17 cellular contexts compared by ENCODE assay signal in genomic region chr6:15945593-15946159, GRCh38.
DNase-seq lines count a peak whose midpoint lies in the region; ATAC-seq, FAIRE-seq and TF ChIP-seq lines count a peak whose summit lies in the region.
"Had no signal": no experiment of that assay in that cellular context is flagged by ENCODE, and none has a peak within 500 bp of the region (broad histone marks: within the 10 kb centered on the region; RNA-seq: fewer than 3 reads in every experiment).

No MANE protein-coding gene starts in this region.

- ATAC-seq in PC-3, result peak; percentile 52
- ATAC-seq: stimulated activated naive B cell treated with anti-CD40 and anti-IgM and Interleukin-4, amounts not matched to agents 10 μg/mL and 1 μg/mL and 100 μg/mL, for 72 hours; WTC11 had no signal

- H3K79me1 ChIP-seq in mesenchymal stem cell (replicated peaks; ENCODE audit: low read length, poor library complexity, severe bottlenecking), result no peaks in the 10 kb centered on the region

- H3K9me2 ChIP-seq in PC-3 (replicated peaks; ENCODE audit: low read length), result no peaks in the 10 kb centered on the region

- DNase-seq in NCI-H2196 (lab: John Stamatoyannopoulos, UW; ENCODE audit: unreplicated experiment) (peak; percentile 12), NCI-H2196 treated with DMSO at 0.1 percent for 48 hours (lab: John Stamatoyannopoulos, UW; ENCODE audit: unreplicated experiment) (no peak), PC-3 (peak; percentile 86), bronchial epithelial cell (ENCODE audit: low read depth) (peak; percentile 83), mesenchymal stem cell (peak; percentile 35), mucosa of gallbladder (ENCODE audit: low spot score) (no peak)
- no peak for DNase-seq in stimulated activated CD4-positive, alpha-beta T cell treated with anti-CD3 and anti-CD28 coated beads, Interleukin-2, amount 100 ng/mL, for 24 hours
- DNase-seq in stimulated activated CD4-positive, alpha-beta T cell treated with anti-CD3 and anti-CD28 coated beads, Interleukin-15, amount 100 ng/mL, for 24 hours, result no peak
- DNase-seq: activated effector memory CD4-positive, alpha-beta T cell treated with Interleukin-2 at 50 U/mL for 16 hours; anterior cingulate cortex; CD4-positive, alpha-beta memory T cell; PC-9; stimulated activated naive B cell treated with anti-CD40 and anti-IgM and Interleukin-4, amounts not matched to agents 10 μg/mL and 1 μg/mL and 100 μg/mL, for 72 hours; upper lobe of left lung had no signal

- H3K36me3 ChIP-seq in PC-3 (ENCODE audit: low read depth, low read length) (no peaks in the 10 kb centered on the region), bronchial epithelial cell (ENCODE audit: control insufficient read depth, insufficient read depth, low read length) (no peaks in the 10 kb centered on the region), mesenchymal stem cell (ENCODE audit: control insufficient read depth in 1 of 2, insufficient read depth in 2 of 2, low read depth in 1 of 2, low read length in 2 of 2) (no peaks in the 10 kb centered on the region)
- H3K36me3 ChIP-seq: upper lobe of left lung had no signal

- no peak overlapping the region for H4K91ac ChIP-seq in mesenchymal stem cell (ENCODE audit: low read length)

- H3K4me3 ChIP-seq in PC-3 (ENCODE audit: low read length), result no peak overlapping the region
- H3K4me3 ChIP-seq in bronchial epithelial cell (ENCODE audit: low read depth, low read length), result no peak overlapping the region
- no peak overlapping the region for H3K4me3 ChIP-seq in mesenchymal stem cell (ENCODE audit: insufficient read depth in 1 of 2, low read depth in 1 of 2, low read length in 2 of 2)
- H3K4me3 ChIP-seq: PC-9, upper lobe of left lung had no signal

- H2BK5ac ChIP-seq in mesenchymal stem cell (ENCODE audit: low read depth, low read length, poor library complexity, severe bottlenecking), result no peak overlapping the region

- no peaks in the 10 kb centered on the region for H3K27me3 ChIP-seq in PC-3 (ENCODE audit: low read length)
- H3K27me3 ChIP-seq in bronchial epithelial cell (ENCODE audit: control insufficient read depth, insufficient read depth, low read length), result no peaks in the 10 kb centered on the region
- peaks cover 0 to 8% of the 10 kb centered on the region in 2 experiments for H3K27me3 ChIP-seq in mesenchymal stem cell (ENCODE audit: control insufficient read depth in 1 of 2, insufficient read depth in 1 of 2, low read length in 2 of 2)
- H3K27me3 ChIP-seq: upper lobe of left lung had no signal

- peak overlapping the region; percentile 31 for H4K8ac ChIP-seq in mesenchymal stem cell (ENCODE audit: low read length)

- H2BK120ac ChIP-seq in mesenchymal stem cell (ENCODE audit: low read depth, low read length), result no peak overlapping the region

- H3K4ac ChIP-seq in mesenchymal stem cell (ENCODE audit: low read depth in 1 of 2, low read length in 2 of 2), result no peak overlapping the region

- no peak overlapping the region for H2BK15ac ChIP-seq in mesenchymal stem cell (ENCODE audit: low read depth, poor library complexity, severe bottlenecking)

- intact Hi-C loops in PC-3 (cut with micrococcal nuclease), result no loop called here

- H3K9me3 ChIP-seq in PC-3 (ENCODE audit: low read length) (no peaks in the 10 kb centered on the region), mesenchymal stem cell (ENCODE audit: control insufficient read depth, low read length) (no peaks in the 10 kb centered on the region)
- H3K9me3 ChIP-seq: upper lobe of left lung had no signal

- no peak overlapping the region for H3K14ac ChIP-seq in mesenchymal stem cell (ENCODE audit: low read length in 2 of 2)

- peak overlapping the region; percentile 42 for H3K27ac ChIP-seq in PC-3 (ENCODE audit: low read length)
- H3K27ac ChIP-seq in mesenchymal stem cell (ENCODE audit: low read length, poor library complexity, severe bottlenecking), result no peak overlapping the region
- H3K27ac ChIP-seq: PC-9, upper lobe of left lung had no signal

- H3K9ac ChIP-seq in PC-3 (ENCODE audit: low read length) (no peak overlapping the region), mesenchymal stem cell (ENCODE audit: low read length) (no peak overlapping the region)

- peaks cover 40% of the 10 kb centered on the region for H3K4me1 ChIP-seq in PC-3 (ENCODE audit: insufficient read depth, low read length)
- peaks cover 5% of the 10 kb centered on the region for H3K4me1 ChIP-seq in mesenchymal stem cell (ENCODE audit: control insufficient read depth, insufficient read depth, low read depth, low read length)

- H4K20me1 ChIP-seq in PC-3 (ENCODE audit: low read length), result no peaks in the 10 kb centered on the region

- peak overlapping the region in 1 of 2 experiments; percentile 73 for H2BK12ac ChIP-seq in mesenchymal stem cell (ENCODE audit: low read length in 2 of 2)

- POLR2A ChIA-PET in PC-3 (lab: Charles Lee; ENCODE audit: unreplicated experiment), result no interaction called here

- no peak for TF ChIP-seq CTCF in PC-3 (conservative IDR thresholded peaks at IDR 0.05; ENCODE audit: low read depth, low read length)
- no peak for TF ChIP-seq CTCF in bronchial epithelial cell (IDR thresholded peaks at IDR 0.05; ENCODE audit: insufficient read depth, low read length, severe bottlenecking)

- BruUV-seq in PC-3 (replicated peaks; lab: Mats Ljungman, UMichigan), result no TSS peak

- H3K4me2 ChIP-seq in PC-3 (ENCODE audit: low read length), result peak overlapping the region; percentile 50
- no peak overlapping the region for H3K4me2 ChIP-seq in mesenchymal stem cell (ENCODE audit: low read length, poor library complexity, severe bottlenecking)
- H3K4me2 ChIP-seq: PC-9 had no signal

- FAIRE-seq in bronchial epithelial cell (lab: Jason Lieb, UNC), result no peak
- FAIRE-seq: A204.1, G401.6 had no signal

- CTCF ChIA-PET in PC-3 (lab: Charles Lee), result no interaction called here

- H2AFZ ChIP-seq in PC-3 (ENCODE audit: low read length) (no peak overlapping the region), mesenchymal stem cell (ENCODE audit: low read depth, low read length) (no peak overlapping the region)
- H2AFZ ChIP-seq: PC-9 had no signal

- H3K23ac ChIP-seq in mesenchymal stem cell (ENCODE audit: low read length in 2 of 2), result peak overlapping the region in 1 of 2 experiments; percentile 14

- no peak overlapping the region for H2AK5ac ChIP-seq in mesenchymal stem cell (ENCODE audit: low read length, severe bottlenecking)

- WGBS in mesenchymal stem cell, result 19% methylated on average over 2 of the region's 2 CpGs

- no peaks in the 10 kb centered on the region for H3K79me2 ChIP-seq in PC-3 (ENCODE audit: low read length)

- peak overlapping the region; percentile 37 to 60 for H3K18ac ChIP-seq in mesenchymal stem cell (ENCODE audit: low read depth in 1 of 2, low read length in 2 of 2)

- H3F3A ChIP-seq in PC-3 (ENCODE audit: low read length, unreplicated experiment), result no peaks in the 10 kb centered on the region

Comparison
In these comparisons a context has a peak if more than half of its experiments do, and no peak if none do; other contexts are left out.
1. DNase-seq: peak in NCI-H2196 (single experiment), PC-3 (single experiment), bronchial epithelial cell (single experiment) and mesenchymal stem cell (single experiment); none in NCI-H2196 treated with DMSO at 0.1 percent for 48 hours (single experiment), mucosa of gallbladder (single experiment), stimulated activated CD4-positive, alpha-beta T cell treated with anti-CD3 and anti-CD28 coated beads, Interleukin-2, amount 100 ng/mL, for 24 hours (0 of 2) and stimulated activated CD4-positive, alpha-beta T cell treated with anti-CD3 and anti-CD28 coated beads, Interleukin-15, amount 100 ng/mL, for 24 hours (single experiment).